Comparison of ENCODE assay signal across 8 cellular contexts in the genomic region with DNA sequence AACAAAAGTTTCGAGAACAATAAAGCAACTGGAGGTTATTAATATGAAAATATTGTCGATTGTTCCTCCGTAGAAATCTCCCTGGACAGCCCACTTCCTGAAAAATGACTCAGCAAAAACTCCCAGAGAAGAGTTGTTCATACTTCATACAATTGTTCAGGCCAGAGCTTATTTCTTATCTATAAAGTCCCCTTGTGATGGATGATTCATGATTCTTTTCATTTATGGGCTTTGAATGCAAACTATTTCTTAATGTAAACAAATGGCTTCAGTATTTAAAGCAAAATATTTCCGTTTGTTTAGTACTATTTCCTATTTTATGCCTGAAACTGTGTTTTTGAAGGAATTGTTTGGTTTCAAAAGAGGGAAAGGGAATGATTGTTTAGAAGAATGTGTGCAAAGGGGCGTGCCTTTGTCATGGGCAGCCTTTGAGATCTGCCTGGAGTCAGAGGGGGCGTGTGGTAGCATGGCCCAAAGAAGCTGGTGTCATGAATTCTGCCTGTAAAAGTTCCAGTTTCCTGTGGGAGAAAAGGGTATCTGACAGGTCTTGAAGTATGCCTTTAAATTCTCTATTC. TPM values are rescaled to one million over a fixed set of nuclear protein-coding genes. Genes with fewer than 3 reads are reported as not detected.
A peak's percentile ranks its signal among the peaks of the same experiment; 100 is the strongest.
DNase-seq lines count a peak whose midpoint lies in the region; ATAC-seq and TF ChIP-seq lines count a peak whose summit lies in the region.

No MANE protein-coding gene starts in this region.

- no peak overlapping the region for H3K4me3 ChIP-seq in gastrocnemius medialis

- H3K9me3 ChIP-seq in gastrocnemius medialis: no peaks in the 10 kb centered on the region

- in situ Hi-C loops in gastrocnemius medialis (cut with MboI; ENCODE audit: low sequenced_read_pairs in 4 of 4): loop anchor here in 1 of 4 donors (10.0 kb wide), 1 partner anchor 53 kb away; no protein-coding TSS in a partner anchor

- intact Hi-C loops in gastrocnemius medialis (cut with DNase I; ENCODE audit: low total_unique reads): loop anchor here (10.0 kb wide), 1 partner anchor 127 kb away; no protein-coding TSS in a partner anchor

- no peak for TF ChIP-seq CTCF in GM20000 (IDR thresholded peaks at IDR 0.05; ENCODE audit: extremely low read depth, missing control alignments)
- no peak for TF ChIP-seq CTCF in gastrocnemius medialis (IDR thresholded peaks at IDR 0.05 in 4 of 5, conservative IDR thresholded peaks at IDR 0.05 in 1 of 5)

- ATAC-seq in gastrocnemius medialis (peak in 1 of 2 donors; percentile 61), GM21717 (IDR thresholded peaks at IDR 0.05; ENCODE audit: unreplicated experiment) (no peak), HG02623 (IDR thresholded peaks at IDR 0.05; ENCODE audit: unreplicated experiment) (no peak)

- TF ChIP-seq POLR2A in gastrocnemius medialis (IDR thresholded peaks at IDR 0.05): no peak

- H3K4me1 ChIP-seq in gastrocnemius medialis: no peaks in the 10 kb centered on the region

- H3K27ac ChIP-seq in gastrocnemius medialis: peak overlapping the region in 3 of 4 donors; percentile 25 to 58 (median 33)

- H3K36me3 ChIP-seq in gastrocnemius medialis: no peaks in the 10 kb centered on the region

- no peaks in the 10 kb centered on the region for H3K27me3 ChIP-seq in gastrocnemius medialis

- DNase-seq in GM20000 (ENCODE audit: low spot score) (peak; percentile 17), RPMI7951 (ENCODE audit: low read depth) (peak; percentile 68), fibroblast of peridontal ligament (ENCODE audit: extremely low read depth) (peak; percentile 81), gastrocnemius medialis (no peak), NCI-H345 (lab: John Stamatoyannopoulos, UW) (no peak), NCI-H1092 (lab: John Stamatoyannopoulos, UW) (no peak)

RNA-seq across cellular contexts. Expression of gene EXOC6, which starts 26.2 kb away (rescaled TPM):
- 3.1 and 5.2 TPM in 2 replicates for total RNA-seq in RPMI7951 (2014; rRNA removed; shearing (Covaris generic))
- 10 to 100 TPM; 11.8 to 16.8 (median 14.6) TPM for total RNA-seq in gastrocnemius medialis

Comparison
In these comparisons a context has a peak if more than half of its experiments do, and no peak if none do; other contexts are left out.
1. DNase-seq: peak in GM20000 (single experiment), RPMI7951 (single experiment) and fibroblast of peridontal ligament (single experiment); none in gastrocnemius medialis (0 of 2), NCI-H345 (single experiment) and NCI-H1092 (single experiment).